ENCODE assay signal across 1 cellular context in genomic region chr5:90985341-90985740, GRCh38.
TF ChIP-seq lines count a peak whose summit lies in the region.

No MANE protein-coding gene starts in this region.

TF ChIP-seq in IMR-90, 13 proteins besides CTCF, POLR2A, EP300 and RAD21 (continued from another document):
- TF ChIP-seq ELK1 (IDR thresholded peaks at IDR 0.05; ENCODE audit: borderline replicate concordance, low read depth, low read length) (no peak), CEBPB (IDR thresholded peaks at IDR 0.05; ENCODE audit: low read depth, low read length) (no peak), MAFK (IDR thresholded peaks at IDR 0.05; ENCODE audit: low read depth, low read length) (no peak), BHLHE40 (IDR thresholded peaks at IDR 0.05; ENCODE audit: low read depth, low read length) (no peak), NFE2L2 (IDR thresholded peaks at IDR 0.05; ENCODE audit: low read depth, low read length) (no peak), USF2 (IDR thresholded peaks at IDR 0.05; ENCODE audit: low read depth, low read length) (no peak), RCOR1 (IDR thresholded peaks at IDR 0.05; ENCODE audit: insufficient replicate concordance, low read length) (no peak), RFX5 (IDR thresholded peaks at IDR 0.05; ENCODE audit: low read depth, low read length) (no peak), MAZ (IDR thresholded peaks at IDR 0.05; ENCODE audit: borderline replicate concordance, low read depth, low read length) (no peak), SMC3 (IDR thresholded peaks at IDR 0.05; ENCODE audit: low read depth, low read length) (no peak)
